In the genomic region with DNA sequence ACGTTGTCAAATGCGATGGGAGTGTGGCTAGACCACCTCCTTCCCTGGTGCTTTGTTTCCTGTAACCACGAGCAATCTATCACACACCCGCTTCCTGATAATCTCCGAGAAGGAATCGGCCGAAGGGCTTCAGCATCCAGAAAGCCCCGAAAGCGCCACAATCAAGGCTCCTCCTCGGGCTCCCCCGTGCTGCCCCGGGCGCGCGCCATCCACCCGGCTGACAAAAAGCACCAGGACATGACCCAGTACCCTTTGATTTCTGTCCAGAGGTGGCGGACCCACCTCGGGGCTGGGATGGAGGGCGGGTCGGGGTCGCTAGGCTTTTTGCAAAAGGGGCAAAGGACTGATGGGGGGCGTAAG, we compare ENCODE assay signal across 1 cellular context.
TF ChIP-seq lines count a peak whose summit lies in the region.

No MANE protein-coding gene starts in this region.

TF ChIP-seq in GM23338, 12 proteins besides CTCF, POLR2A, EP300 and RAD21 (continued from another document):
- TF ChIP-seq, protein P1, sequence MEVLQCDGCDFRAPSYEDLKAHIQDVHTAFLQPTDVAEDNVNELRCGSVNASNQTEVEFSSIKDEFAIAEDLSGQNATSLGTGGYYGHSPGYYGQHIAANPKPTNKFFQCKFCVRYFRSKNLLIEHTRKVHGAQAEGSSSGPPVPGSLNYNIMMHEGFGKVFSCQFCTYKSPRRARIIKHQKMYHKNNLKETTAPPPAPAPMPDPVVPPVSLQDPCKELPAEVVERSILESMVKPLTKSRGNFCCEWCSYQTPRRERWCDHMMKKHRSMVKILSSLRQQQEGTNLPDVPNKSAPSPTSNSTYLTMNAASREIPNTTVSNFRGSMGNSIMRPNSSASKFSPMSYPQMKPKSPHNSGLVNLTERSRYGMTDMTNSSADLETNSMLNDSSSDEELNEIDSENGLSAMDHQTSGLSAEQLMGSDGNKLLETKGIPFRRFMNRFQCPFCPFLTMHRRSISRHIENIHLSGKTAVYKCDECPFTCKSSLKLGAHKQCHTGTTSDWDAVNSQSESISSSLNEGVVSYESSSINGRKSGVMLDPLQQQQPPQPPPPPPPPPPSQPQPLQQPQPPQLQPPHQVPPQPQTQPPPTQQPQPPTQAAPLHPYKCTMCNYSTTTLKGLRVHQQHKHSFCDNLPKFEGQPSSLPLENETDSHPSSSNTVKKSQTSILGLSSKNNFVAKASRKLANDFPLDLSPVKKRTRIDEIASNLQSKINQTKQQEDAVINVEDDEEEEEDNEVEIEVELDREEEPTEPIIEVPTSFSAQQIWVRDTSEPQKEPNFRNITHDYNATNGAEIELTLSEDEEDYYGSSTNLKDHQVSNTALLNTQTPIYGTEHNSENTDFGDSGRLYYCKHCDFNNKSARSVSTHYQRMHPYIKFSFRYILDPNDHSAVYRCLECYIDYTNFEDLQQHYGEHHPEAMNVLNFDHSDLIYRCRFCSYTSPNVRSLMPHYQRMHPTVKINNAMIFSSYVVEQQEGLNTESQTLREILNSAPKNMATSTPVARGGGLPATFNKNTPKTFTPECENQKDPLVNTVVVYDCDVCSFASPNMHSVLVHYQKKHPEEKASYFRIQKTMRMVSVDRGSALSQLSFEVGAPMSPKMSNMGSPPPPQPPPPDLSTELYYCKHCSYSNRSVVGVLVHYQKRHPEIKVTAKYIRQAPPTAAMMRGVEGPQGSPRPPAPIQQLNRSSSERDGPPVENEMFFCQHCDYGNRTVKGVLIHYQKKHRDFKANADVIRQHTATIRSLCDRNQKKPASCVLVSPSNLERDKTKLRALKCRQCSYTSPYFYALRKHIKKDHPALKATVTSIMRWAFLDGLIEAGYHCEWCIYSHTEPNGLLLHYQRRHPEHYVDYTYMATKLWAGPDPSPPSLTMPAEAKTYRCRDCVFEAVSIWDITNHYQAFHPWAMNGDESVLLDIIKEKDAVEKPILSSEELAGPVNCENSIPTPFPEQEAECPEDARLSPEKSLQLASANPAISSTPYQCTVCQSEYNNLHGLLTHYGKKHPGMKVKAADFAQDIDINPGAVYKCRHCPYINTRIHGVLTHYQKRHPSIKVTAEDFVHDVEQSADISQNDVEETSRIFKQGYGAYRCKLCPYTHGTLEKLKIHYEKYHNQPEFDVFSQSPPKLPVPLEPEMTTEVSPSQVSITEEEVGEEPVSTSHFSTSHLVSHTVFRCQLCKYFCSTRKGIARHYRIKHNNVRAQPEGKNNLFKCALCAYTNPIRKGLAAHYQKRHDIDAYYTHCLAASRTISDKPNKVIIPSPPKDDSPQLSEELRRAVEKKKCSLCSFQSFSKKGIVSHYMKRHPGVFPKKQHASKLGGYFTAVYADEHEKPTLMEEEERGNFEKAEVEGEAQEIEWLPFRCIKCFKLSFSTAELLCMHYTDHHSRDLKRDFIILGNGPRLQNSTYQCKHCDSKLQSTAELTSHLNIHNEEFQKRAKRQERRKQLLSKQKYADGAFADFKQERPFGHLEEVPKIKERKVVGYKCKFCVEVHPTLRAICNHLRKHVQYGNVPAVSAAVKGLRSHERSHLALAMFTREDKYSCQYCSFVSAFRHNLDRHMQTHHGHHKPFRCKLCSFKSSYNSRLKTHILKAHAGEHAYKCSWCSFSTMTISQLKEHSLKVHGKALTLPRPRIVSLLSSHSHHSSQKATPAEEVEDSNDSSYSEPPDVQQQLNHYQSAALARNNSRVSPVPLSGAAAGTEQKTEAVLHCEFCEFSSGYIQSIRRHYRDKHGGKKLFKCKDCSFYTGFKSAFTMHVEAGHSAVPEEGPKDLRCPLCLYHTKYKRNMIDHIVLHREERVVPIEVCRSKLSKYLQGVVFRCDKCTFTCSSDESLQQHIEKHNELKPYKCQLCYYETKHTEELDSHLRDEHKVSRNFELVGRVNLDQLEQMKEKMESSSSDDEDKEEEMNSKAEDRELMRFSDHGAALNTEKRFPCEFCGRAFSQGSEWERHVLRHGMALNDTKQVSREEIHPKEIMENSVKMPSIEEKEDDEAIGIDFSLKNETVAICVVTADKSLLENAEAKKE (CRISPR knock-in tag; IDR thresholded peaks at IDR 0.05) = no peak
- no peak for TF ChIP-seq CREB1 (CRISPR knock-in tag; IDR thresholded peaks at IDR 0.05; ENCODE audit: low read depth)
- no peak for TF ChIP-seq NANOG (IDR thresholded peaks at IDR 0.05; ENCODE audit: borderline replicate concordance)
- no peak for TF ChIP-seq ZNF331 (CRISPR knock-in tag; IDR thresholded peaks at IDR 0.05; ENCODE audit: low read depth)
- no peak for TF ChIP-seq POLR2AphosphoS5 (IDR thresholded peaks at IDR 0.05; ENCODE audit: low read depth)
